21 cellular contexts compared by ENCODE assay signal in the genomic region with DNA sequence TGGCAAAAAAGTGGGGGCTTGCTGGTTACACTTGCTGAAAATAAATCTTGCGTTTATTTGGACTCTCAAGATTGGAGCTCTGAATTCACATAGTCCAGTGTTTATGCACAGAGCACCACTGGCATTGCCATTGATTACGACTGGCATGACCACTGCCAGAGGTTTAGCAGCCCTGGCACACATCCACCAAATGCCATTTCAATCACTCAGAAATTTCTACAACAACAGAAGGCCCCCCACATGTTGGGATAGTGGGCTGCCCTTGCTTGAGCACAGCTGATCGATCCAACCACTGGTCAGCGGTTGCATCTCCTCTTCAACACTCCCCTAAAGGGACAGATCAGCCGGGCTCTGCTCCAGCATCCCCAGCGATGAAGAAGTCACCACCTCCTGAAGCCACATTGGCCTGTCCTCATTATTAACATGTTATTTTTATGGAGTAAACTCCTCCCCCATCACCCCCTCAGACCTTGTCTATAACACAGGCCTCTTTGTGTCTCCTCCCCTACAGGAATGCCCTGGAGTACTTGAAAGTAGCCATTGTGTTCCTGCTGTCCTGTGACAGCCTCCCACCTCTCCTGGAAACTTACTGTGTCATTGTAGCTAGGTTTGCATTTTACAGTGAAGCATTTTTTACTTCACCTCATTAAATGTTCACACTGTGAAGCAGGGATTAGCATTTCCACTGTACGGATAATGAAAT. TPM values are rescaled to one million over a fixed set of nuclear protein-coding genes. Genes with fewer than 3 reads are reported as not detected.
DNase-seq lines count a peak whose midpoint lies in the region; ATAC-seq and TF ChIP-seq lines count a peak whose summit lies in the region.
"Had no signal": no experiment of that assay in that cellular context is flagged by ENCODE, and none has a peak within 500 bp of the region (broad histone marks: within the 10 kb centered on the region; RNA-seq: fewer than 3 reads in every experiment).

No MANE protein-coding gene starts in this region.

- TF ChIP-seq CTCF in AG04450 (IDR thresholded peaks at IDR 0.05; ENCODE audit: low read depth, low read length) = no peak
- no peak for TF ChIP-seq CTCF in retinal pigment epithelial cell (conservative IDR thresholded peaks at IDR 0.05; ENCODE audit: low read depth, low read length)

- ATAC-seq in HG03175 (IDR thresholded peaks at IDR 0.05; ENCODE audit: unreplicated experiment) = no peak
- ATAC-seq: heart right ventricle; natural killer cell treated with Interleukin-12 subunit alpha and Interleukin-12 subunit beta and Interleukin-15 and Interleukin-18, amount 100 ng/mL, for 72 hours; stimulated activated naive CD8-positive, alpha-beta T cell treated with anti-CD3 and anti-CD28 coated beads, Interleukin-15, Interleukin-2, amounts not matched to agents 100 U/mL and 50 U/mL, for 24 hours had no signal

- no peaks in the 10 kb centered on the region; the same call in 1 of the 2 replicates for H3K9me3 ChIP-seq in AG04450 (ENCODE audit: control insufficient read depth, insufficient read depth, low read length)
- H3K9me3 ChIP-seq: heart right ventricle, MG63 had no signal

- CTCF ChIA-PET in AG04450 (lab: Charles Lee) = interaction anchor here (0.7 to 1.6 kb wide), 4 partner anchors 8 to 261 kb away, joined by 3 to 7 read pairs (median 4); no protein-coding TSS in a partner anchor

- H3K27ac ChIP-seq in AG04450 (ENCODE audit: low read depth, low read length) = peak overlapping the region; percentile 11
- H3K27ac ChIP-seq: epithelial cell of prostate, heart right ventricle, HL-60 had no signal

- DNase-seq in AG04450 (ENCODE audit: low read depth, low spot score) = no peak
- peak; percentile 93 for DNase-seq in SW480 (ENCODE audit: low spot score)
- DNase-seq in foreskin melanocyte = peak; percentile 88
- peak; percentile 60 for DNase-seq in retinal pigment epithelial cell (ENCODE audit: low read depth)
- DNase-seq in KBM-7 = no peak
- no peak for DNase-seq in stimulated activated CD4-positive, alpha-beta T cell treated with anti-CD3 and anti-CD28 coated beads, Interleukin-15, amount 100 ng/mL, for 24 hours
- no peak for DNase-seq in COLO668 (lab: John Stamatoyannopoulos, UW; ENCODE audit: unreplicated experiment)
- DNase-seq: activated CD4-positive, alpha-beta T cell treated with anti-CD3 and anti-CD28 coated beads, Interleukin-2, amount 50 U/mL, for 48 hours; activated CD4-positive, CD25-positive, alpha-beta regulatory T cell; activated effector memory CD4-positive, alpha-beta T cell treated with Interleukin-2 at 50 U/mL for 16 hours; central memory CD4-positive, alpha-beta T cell; heart right ventricle; MG63; NCI-H1436; NCI-H524 treated with DMSO at 0.1 percent for 48 hours; stimulated activated CD4-positive, alpha-beta T cell treated with anti-CD3 and anti-CD28 coated beads, Interleukin-4, amount 100 ng/mL, for 24 hours; stimulated activated naive CD8-positive, alpha-beta T cell treated with anti-CD3 and anti-CD28 coated beads, Interleukin-15, Interleukin-2, amounts not matched to agents 100 U/mL and 50 U/mL, for 24 hours had no signal

- POLR2A ChIA-PET in AG04450 (lab: Yijun Ruan, JAX) = no interaction called here

- H3K4me3 ChIP-seq in AG04450 (ENCODE audit: low read depth, low read length) (no peak overlapping the region), retinal pigment epithelial cell (ENCODE audit: low read length) (no peak overlapping the region)
- H3K4me3 ChIP-seq: heart right ventricle, MG63 had no signal

- in situ Hi-C loops in KBM-7 (cut with MboI; ENCODE audit: low pct_unique_long_range_greater_than_20kb, low sequenced_read_pairs) = no loop called here

- H3K27me3 ChIP-seq in AG04450 (ENCODE audit: control insufficient read depth, insufficient read depth, low read length) = no peaks in the 10 kb centered on the region
- H3K27me3 ChIP-seq: heart right ventricle, MG63 had no signal

RNA-seq across cellular contexts. Expression of gene CDADC1, which starts 51.3 kb away (rescaled TPM):
- polyA plus RNA-seq in AG04450 (2011; rRNA removed) = 3.2 and 6.4 TPM in 2 replicates
- polyA minus RNA-seq in AG04450 (2011; rRNA and poly(A)+ RNA removed) = 1.4 and 2.0 TPM in 2 replicates

Comparison
In these comparisons a context has a peak if more than half of its experiments do, and no peak if none do; other contexts are left out.
1. DNase-seq: peak in SW480 (single experiment), foreskin melanocyte (single experiment) and retinal pigment epithelial cell (single experiment); none in AG04450 (single experiment), KBM-7 (single experiment), stimulated activated CD4-positive, alpha-beta T cell treated with anti-CD3 and anti-CD28 coated beads, Interleukin-15, amount 100 ng/mL, for 24 hours (single experiment) and COLO668 (single experiment).